In genomic region chr13:20231839-20232555, GRCh38 we compare ENCODE assay signal across 8 cellular contexts. TPM values are rescaled to one million over a fixed set of nuclear protein-coding genes. Genes with fewer than 3 reads are reported as not detected.
DNase-seq lines count a peak whose midpoint lies in the region; ATAC-seq and FAIRE-seq lines count a peak whose summit lies in the region.

Gene GJB6, minus strand, starts transcription at chr13:20232319. Its CDS starts 8,839 bp downstream, at chr13:20223480.

- WGBS in small intestine, 3 donors: 1 to 3% (median 1%) methylated on average over 68 to 85 of the region's 85 CpGs

- DNase-seq in HAP-1 (ENCODE audit: low spot score in 2 of 2): peak; percentile 13 to 62
- DNase-seq in activated CD8-positive, alpha-beta memory T cell treated with anti-CD3 and anti-CD28 coated beads, Interleukin-2, amount 50 U/mL, for 4 hours: peak; percentile 31
- no peak for DNase-seq in left cardiac atrium
- DNase-seq in small intestine: peak; percentile 12
- DNase-seq in dermis blood vessel endothelial cell: no peak
- no peak for DNase-seq in GM19240 (ENCODE audit: insufficient read length, low spot score)
- DNase-seq in putamen (ENCODE audit: low spot score): no peak

- H3K27ac ChIP-seq in small intestine (ENCODE audit: low read depth in 1 of 2, low read length in 1 of 2): no peak within 1 kb of the TSS

- H3K4me1 ChIP-seq in HAP-1 (no peaks in the 10 kb centered on the region), small intestine (ENCODE audit: control insufficient read depth in 2 of 2, insufficient read depth in 1 of 2, low read depth in 1 of 2, low read length in 1 of 2) (no peaks in the 10 kb centered on the region)

- H3K27me3 ChIP-seq in HAP-1 (ENCODE audit: low read depth) (peaks cover 16% of the 10 kb centered on the region), small intestine (ENCODE audit: control insufficient read depth in 2 of 2, insufficient read depth in 2 of 2, low read length in 2 of 2) (peaks cover 0 to 20% of the 10 kb centered on the region in 2 donors)

- in situ Hi-C loops in HAP-1 (cut with MboI; ENCODE audit: low sequenced_read_pairs): no loop called here

- H3K36me3 ChIP-seq in HAP-1 (replicated peaks) (no peaks in the 10 kb centered on the region), small intestine (ENCODE audit: control insufficient read depth in 2 of 2, insufficient read depth in 2 of 2, low read length in 2 of 2) (no peaks in the 10 kb centered on the region)

- H3K9me3 ChIP-seq in HAP-1 (no peaks in the 10 kb centered on the region), small intestine (ENCODE audit: control insufficient read depth, low read depth) (no peaks in the 10 kb centered on the region)

- FAIRE-seq in small intestine (lab: Jason Lieb, UNC): no peak

- ATAC-seq in left cardiac atrium: peak; percentile 47 to 63
- no peak for ATAC-seq in GM19324 (IDR thresholded peaks at IDR 0.05; ENCODE audit: low FRiP score, unreplicated experiment)

- H3K4me3 ChIP-seq in HAP-1: peak within 1 kb of the TSS; percentile 28
- peak within 1 kb of the TSS; percentile 13 to 52 for H3K4me3 ChIP-seq in small intestine (ENCODE audit: low read depth in 1 of 2, low read length in 2 of 2)

- intact Hi-C loops in left cardiac atrium (cut with DNase I): no loop called here

RNA-seq across cellular contexts. Expression of gene GJB6, which starts in this region (rescaled TPM):
- total RNA-seq in left cardiac atrium (not detected), dermis blood vessel endothelial cell (not detected in 2 replicates)
- polyA plus RNA-seq in small intestine: under 1 TPM in 1 of 3 donors, not detected in 2; 0.12 TPM

Comparison
In these comparisons a context has a peak if more than half of its experiments do, and no peak if none do; other contexts are left out.
1. Peak in ATAC-seq in left cardiac atrium; RNA of the gene not detected or under 1 TPM.
2. Peak in DNase-seq and H3K4me3 ChIP-seq in small intestine; RNA of the gene not detected or under 1 TPM.
3. DNase-seq: peak in HAP-1 (2 of 2) and activated CD8-positive, alpha-beta memory T cell treated with anti-CD3 and anti-CD28 coated beads, Interleukin-2, amount 50 U/mL, for 4 hours (single experiment); none in left cardiac atrium (single experiment), dermis blood vessel endothelial cell (single experiment), GM19240 (single experiment) and putamen (single experiment).